ENCODE assay signal across 17 cellular contexts in the genomic region with DNA sequence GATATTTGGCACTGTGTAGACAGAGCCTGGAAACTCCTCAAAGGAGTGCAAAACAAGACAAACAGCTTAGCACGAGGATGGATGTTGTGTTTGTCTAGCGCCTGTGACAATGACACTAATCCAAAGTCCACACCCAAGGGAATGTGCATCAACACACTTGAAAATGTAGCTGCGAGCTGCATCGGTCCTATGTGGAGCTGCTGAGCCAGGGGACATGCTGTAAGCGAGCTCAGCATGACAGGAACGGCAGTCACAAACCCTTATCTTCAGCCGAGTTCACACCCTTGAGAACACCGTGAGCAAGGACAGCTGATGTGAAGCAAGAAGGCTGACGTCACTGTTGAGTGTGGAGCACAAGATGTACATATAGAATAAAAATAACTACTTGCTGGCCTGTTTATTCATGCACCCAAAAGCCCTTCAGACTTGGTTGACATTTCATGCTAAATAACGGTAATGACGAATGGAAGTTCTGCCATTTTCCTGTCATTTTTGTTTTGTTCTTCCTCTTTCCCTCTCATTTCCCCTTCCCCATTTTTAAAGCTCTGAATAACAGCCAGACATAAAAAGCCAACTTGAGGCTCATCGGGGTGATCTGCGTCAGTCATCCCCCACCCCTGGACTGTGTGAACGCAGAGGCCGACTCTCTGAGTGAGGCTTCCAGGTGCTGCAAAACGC.
A peak's percentile ranks its signal among the peaks of the same experiment; 100 is the strongest.
DNase-seq lines count a peak whose midpoint lies in the region; TF ChIP-seq lines count a peak whose summit lies in the region.
"Had no signal": no experiment of that assay in that cellular context is flagged by ENCODE, and none has a peak within 500 bp of the region (broad histone marks: within the 10 kb centered on the region; RNA-seq: fewer than 3 reads in every experiment).

No MANE protein-coding gene starts in this region.

- H3K27ac ChIP-seq in dorsolateral prefrontal cortex = peak overlapping the region in 53 of 59 donors; percentile 3 to 86 (median 67)
- peak overlapping the region; percentile 79 for H3K27ac ChIP-seq in hepatocyte
- H3K27ac ChIP-seq in stomach = no peak overlapping the region
- H3K27ac ChIP-seq: brain microvascular endothelial cell, prostate gland had no signal

- H3K4me2 ChIP-seq in hepatocyte = no peak overlapping the region

- peak; percentile 41 for DNase-seq in RPMI7951 (ENCODE audit: low read depth)
- DNase-seq in dorsolateral prefrontal cortex = no peak
- DNase-seq in hepatocyte (ENCODE audit: low spot score) = peak; percentile 84
- DNase-seq in stomach = peak; percentile 33
- no peak for DNase-seq in activated T-helper 2 cell treated with anti-CD3 and anti-CD28 coated beads, Interferon-gamma antibody, Interleukin-2, Interleukin-4, amounts not matched to agents 10 μg/mL and 5 μg/mL and 100 μg/mL, durations not matched to agents 14 hours and 24 hours and 36 hours (ENCODE audit: low spot score)
- DNase-seq in NCI-H524 treated with DMSO at 0.1 percent for 48 hours (lab: John Stamatoyannopoulos, UW) = no peak
- no peak for DNase-seq in activated CD4-positive, alpha-beta T cell treated with anti-CD3 and anti-CD28 coated beads, Interleukin-2, amount 50 U/mL, for 48 hours
- DNase-seq: activated CD4-positive, alpha-beta T cell treated with anti-CD3 and anti-CD28 coated beads for 48 hours; activated T-cell treated with anti-CD3 and anti-CD28 coated beads, Interleukin-2, amount 50 U/mL, for 72 hours; GOT3; NCI-H1092 treated with DMSO at 0.1 percent for 48 hours; NCI-H510A treated with DMSO at 0.1 percent for 48 hours; stimulated activated CD4-positive, alpha-beta T cell treated with anti-CD3 and anti-CD28 coated beads, Interleukin-4, amount 100 ng/mL, for 4 hours; stimulated activated naive CD4-positive, alpha-beta T cell treated with Interleukin-2 at 50 U/mL for 16 hours had no signal

- H3K79me2 ChIP-seq in hepatocyte = no peaks in the 10 kb centered on the region

- no peaks in the 10 kb centered on the region for H3K9me2 ChIP-seq in hepatocyte (replicated peaks; ENCODE audit: insufficient read depth)

- H3K9me3 ChIP-seq in hepatocyte (ENCODE audit: low read depth) (no peaks in the 10 kb centered on the region), stomach (no peaks in the 10 kb centered on the region)
- H3K9me3 ChIP-seq: prostate gland had no signal

- intact Hi-C loops in dorsolateral prefrontal cortex (cut with DNase I) (no loop called here), stomach (cut with DNase I; ENCODE audit: low total_unique reads) (no loop called here)
- intact Hi-C loops in activated T-helper 2 cell treated with anti-CD3 and anti-CD28 coated beads, Interferon-gamma antibody, Interleukin-2, Interleukin-4, amounts not matched to agents 10 μg/mL and 5 μg/mL and 100 μg/mL, durations not matched to agents 14 hours and 24 hours and 36 hours (cut with micrococcal nuclease) = no loop called here

- H3K27me3 ChIP-seq in dorsolateral prefrontal cortex (no peaks in the 10 kb centered on the region), hepatocyte (no peaks in the 10 kb centered on the region), stomach (no peaks in the 10 kb centered on the region)
- H3K27me3 ChIP-seq: brain microvascular endothelial cell had no signal

- no peaks in the 10 kb centered on the region for H3K36me3 ChIP-seq in hepatocyte (replicated peaks; ENCODE audit: insufficient read depth, low read depth)
- H3K36me3 ChIP-seq in stomach = no peaks in the 10 kb centered on the region
- H3K36me3 ChIP-seq: brain microvascular endothelial cell, prostate gland had no signal

- H3K36me3 Mint-ChIP-seq in activated T-helper 2 cell treated with anti-CD3 and anti-CD28 coated beads, Interferon-gamma antibody, Interleukin-2, Interleukin-4, amounts not matched to agents 10 μg/mL and 5 μg/mL and 100 μg/mL, durations not matched to agents 14 hours and 24 hours and 36 hours (ENCODE audit: low read depth) = no peaks in the 10 kb centered on the region

- no peak for TF ChIP-seq POLR2A in stomach (IDR thresholded peaks at IDR 0.05)

- H2AFZ ChIP-seq in hepatocyte = no peak overlapping the region

- no peak overlapping the region for H3K4me3 Mint-ChIP-seq in activated T-helper 2 cell treated with anti-CD3 and anti-CD28 coated beads, Interferon-gamma antibody, Interleukin-2, Interleukin-4, amounts not matched to agents 10 μg/mL and 5 μg/mL and 100 μg/mL, durations not matched to agents 14 hours and 24 hours and 36 hours (ENCODE audit: low read depth)
- H3K4me3 Mint-ChIP-seq: activated T-cell treated with anti-CD3 and anti-CD28 coated beads, Interleukin-2, amount 50 U/mL, for 72 hours; T-helper 2 cell treated with Interferon-gamma antibody and Interleukin-4, amounts not matched to agents 5 μg/mL and 100 μg/mL, for 36 hours had no signal

- peak in 1 of 56 donors; percentile 10 for TF ChIP-seq CTCF in dorsolateral prefrontal cortex (IDR thresholded peaks at IDR 0.05 in 54 of 56, conservative IDR thresholded peaks at IDR 0.05 in 2 of 56; ENCODE audit: low read depth in 1 of 56, partially characterized antibody in 56 of 56)
- TF ChIP-seq CTCF in hepatocyte (IDR thresholded peaks at IDR 0.05; ENCODE audit: poor library complexity) = no peak
- no peak for TF ChIP-seq CTCF in stomach (IDR thresholded peaks at IDR 0.05)

- H4K20me1 ChIP-seq in hepatocyte (ENCODE audit: insufficient read depth, poor library complexity, severe bottlenecking) = no peaks in the 10 kb centered on the region

- H3K4me1 Mint-ChIP-seq in activated T-helper 2 cell treated with anti-CD3 and anti-CD28 coated beads, Interferon-gamma antibody, Interleukin-2, Interleukin-4, amounts not matched to agents 10 μg/mL and 5 μg/mL and 100 μg/mL, durations not matched to agents 14 hours and 24 hours and 36 hours (ENCODE audit: low read depth) = no peaks in the 10 kb centered on the region

- WGBS in hepatocyte (ENCODE audit: low lambda C conversion rate, missing lambda C conversion rate) = 63% methylated on average over 16 of the region's 16 CpGs
- 51 to 64% (median 56%) methylated on average over 16 of the region's 16 CpGs for WGBS in stomach, 5 donors

- peaks cover 8% of the 10 kb centered on the region for H3K9me3 Mint-ChIP-seq in activated T-helper 2 cell treated with anti-CD3 and anti-CD28 coated beads, Interferon-gamma antibody, Interleukin-2, Interleukin-4, amounts not matched to agents 10 μg/mL and 5 μg/mL and 100 μg/mL, durations not matched to agents 14 hours and 24 hours and 36 hours
- H3K9me3 Mint-ChIP-seq: T-helper 2 cell treated with Interferon-gamma antibody and Interleukin-4, amounts not matched to agents 5 μg/mL and 100 μg/mL, for 36 hours had no signal

- H3K27ac Mint-ChIP-seq in activated T-helper 2 cell treated with anti-CD3 and anti-CD28 coated beads, Interferon-gamma antibody, Interleukin-2, Interleukin-4, amounts not matched to agents 10 μg/mL and 5 μg/mL and 100 μg/mL, durations not matched to agents 14 hours and 24 hours and 36 hours = no peak overlapping the region
- H3K27ac Mint-ChIP-seq: activated T-cell treated with anti-CD3 and anti-CD28 coated beads, Interleukin-2, amount 50 U/mL, for 72 hours; T-helper 2 cell treated with Interferon-gamma antibody and Interleukin-4, amounts not matched to agents 5 μg/mL and 100 μg/mL, for 36 hours had no signal

- H3K4me1 ChIP-seq in hepatocyte (ENCODE audit: insufficient read depth) = peaks cover 4% of the 10 kb centered on the region
- H3K4me1 ChIP-seq in stomach = no peaks in the 10 kb centered on the region
- H3K4me1 ChIP-seq: prostate gland had no signal

- TF ChIP-seq EP300 in stomach (IDR thresholded peaks at IDR 0.05) = no peak

- peak overlapping the region in 52 of 59 donors; percentile 3 to 66 (median 40) for H3K4me3 ChIP-seq in dorsolateral prefrontal cortex
- no peak overlapping the region for H3K4me3 ChIP-seq in hepatocyte
- no peak overlapping the region for H3K4me3 ChIP-seq in stomach
- H3K4me3 ChIP-seq: prostate gland had no signal

- H3K27me3 Mint-ChIP-seq in activated T-helper 2 cell treated with anti-CD3 and anti-CD28 coated beads, Interferon-gamma antibody, Interleukin-2, Interleukin-4, amounts not matched to agents 10 μg/mL and 5 μg/mL and 100 μg/mL, durations not matched to agents 14 hours and 24 hours and 36 hours (ENCODE audit: low read depth) = no peaks in the 10 kb centered on the region

Comparison
In these comparisons a context has a peak if more than half of its experiments do, and no peak if none do; other contexts are left out.
1. DNase-seq: peak in RPMI7951 (single experiment), hepatocyte (single experiment) and stomach (single experiment); none in dorsolateral prefrontal cortex (0 of 10), activated T-helper 2 cell treated with anti-CD3 and anti-CD28 coated beads, Interferon-gamma antibody, Interleukin-2, Interleukin-4, amounts not matched to agents 10 μg/mL and 5 μg/mL and 100 μg/mL, durations not matched to agents 14 hours and 24 hours and 36 hours (single experiment), NCI-H524 treated with DMSO at 0.1 percent for 48 hours (single experiment) and activated CD4-positive, alpha-beta T cell treated with anti-CD3 and anti-CD28 coated beads, Interleukin-2, amount 50 U/mL, for 48 hours (0 of 2).
2. H3K27ac ChIP-seq: peak in dorsolateral prefrontal cortex (53 of 59) and hepatocyte (single experiment); none in stomach (0 of 5).
3. H3K4me3 ChIP-seq: peak in dorsolateral prefrontal cortex (52 of 59); none in hepatocyte (single experiment) and stomach (0 of 4).